In genomic region chr2:76314621-76315020, GRCh38 we compare ENCODE assay signal across 15 cellular contexts.
A peak's percentile ranks its signal among the peaks of the same experiment; 100 is the strongest.
DNase-seq lines count a peak whose midpoint lies in the region; ATAC-seq and TF ChIP-seq lines count a peak whose summit lies in the region.
"Had no signal": no experiment of that assay in that cellular context is flagged by ENCODE, and none has a peak within 500 bp of the region (broad histone marks: within the 10 kb centered on the region; RNA-seq: fewer than 3 reads in every experiment).

No MANE protein-coding gene starts in this region.

- H3K36me3 ChIP-seq in BLaER1: no peaks in the 10 kb centered on the region; the same call in 1 of the 2 replicates

- no peaks in the 10 kb centered on the region for H4K20me1 ChIP-seq in BLaER1

- no peak for TF ChIP-seq CTCF in VCaP (conservative IDR thresholded peaks at IDR 0.05)

- H3K4me3 ChIP-seq in BLaER1: no peak overlapping the region

- no peak for ATAC-seq in HG03175 (IDR thresholded peaks at IDR 0.05; ENCODE audit: unreplicated experiment)
- ATAC-seq: PC-3, T-helper 17 cell had no signal

- H3K27me3 ChIP-seq in BLaER1: no peaks in the 10 kb centered on the region

- H3K27ac ChIP-seq in BLaER1 (peak overlapping the region; percentile 46; the same call in 1 of the 2 replicates), VCaP (peak overlapping the region; percentile 35)
- H3K27ac ChIP-seq: KMS-11 had no signal

- H3K9ac ChIP-seq in BLaER1: no peak overlapping the region
- H3K9ac ChIP-seq: KMS-11 had no signal

- H3K9me3 ChIP-seq in BLaER1: peaks cover 85% of the 10 kb centered on the region

- peak; percentile 76 for DNase-seq in NCI-H1436 (lab: John Stamatoyannopoulos, UW)
- peak; percentile 19 to 59 for DNase-seq in NCI-H526 (lab: John Stamatoyannopoulos, UW)
- DNase-seq in hepatic stellate cell (ENCODE audit: low spot score): no peak
- no peak for DNase-seq in KBM-7
- no peak for DNase-seq in activated CD4-positive, CD25-positive, alpha-beta regulatory T cell treated with anti-CD3 and anti-CD28 coated beads, Interleukin-2, amount 50 U/mL, for 72 hours
- DNase-seq: NCI-H1930, NCI-H2171 treated with DMSO at 0.1 percent for 48 hours, NCI-H82, PC-3, Right ventricle myocardium superior, T-helper 17 cell had no signal

- peaks cover 45% of the 10 kb centered on the region for H3K4me1 ChIP-seq in BLaER1

- in situ Hi-C loops in KBM-7 (cut with MboI; ENCODE audit: low pct_unique_long_range_greater_than_20kb, low sequenced_read_pairs): no loop called here

- H3K4me2 ChIP-seq in BLaER1: peak overlapping the region; percentile 12; the same call in 1 of the 2 replicates
- H3K4me2 ChIP-seq: KMS-11 had no signal

Comparison
In these comparisons a context has a peak if more than half of its experiments do, and no peak if none do; other contexts are left out.
1. DNase-seq: peak in NCI-H1436 (single experiment) and NCI-H526 (2 of 2); none in hepatic stellate cell (single experiment), KBM-7 (single experiment) and activated CD4-positive, CD25-positive, alpha-beta regulatory T cell treated with anti-CD3 and anti-CD28 coated beads, Interleukin-2, amount 50 U/mL, for 72 hours (single experiment).